16 cellular contexts compared by ENCODE assay signal in genomic region chr2:148534416-148535205, GRCh38.
DNase-seq lines count a peak whose midpoint lies in the region; ATAC-seq, FAIRE-seq and TF ChIP-seq lines count a peak whose summit lies in the region.
"Had no signal": no experiment of that assay in that cellular context is flagged by ENCODE, and none has a peak within 500 bp of the region (broad histone marks: within the 10 kb centered on the region; RNA-seq: fewer than 3 reads in every experiment).

No MANE protein-coding gene starts in this region.

- in situ Hi-C loops in HepG2 (cut with HindIII; ENCODE audit: extremely low pct_ligation_motif_present, low pct_unique_long_range_greater_than_20kb) = no loop called here

- H3K36me3 ChIP-seq in HepG2 (replicated peaks in 1 of 2; ENCODE audit: control insufficient read depth in 1 of 2, insufficient read depth in 2 of 2, low read length in 2 of 2) = no peaks in the 10 kb centered on the region
- no peaks in the 10 kb centered on the region for H3K36me3 ChIP-seq in aorta (ENCODE audit: control insufficient read depth in 1 of 2, insufficient read depth in 2 of 2, low read length in 1 of 2)
- H3K36me3 ChIP-seq: transverse colon had no signal

- H4K20me1 ChIP-seq in HepG2 (ENCODE audit: insufficient read depth, low read length) = no peaks in the 10 kb centered on the region

- DNase-seq in Right ventricle myocardium inferior (ENCODE audit: missing footprints) = no peak
- no peak for DNase-seq in cardiac septum (ENCODE audit: low spot score)
- DNase-seq in epithelial cell of proximal tubule (ENCODE audit: low read depth) = no peak
- DNase-seq in HepG2 (ENCODE audit: low spot score) = no peak
- DNase-seq in aorta = peak in 1 of 2 donors; percentile 53
- DNase-seq in NCI-H2227 (lab: John Stamatoyannopoulos, UW; ENCODE audit: unreplicated experiment) = no peak
- no peak for DNase-seq in activated effector memory CD4-positive, alpha-beta T cell treated with anti-CD3 and anti-CD28 coated beads, Interleukin-2, amount 50 U/mL, for 16 hours
- DNase-seq in midbrain (lab: John Stamatoyannopoulos, UW) = no peak
- DNase-seq: activated CD4-positive, alpha-beta T cell treated with anti-CD3 and anti-CD28 coated beads, Interleukin-2, amount 50 U/mL, for 4 hours; activated naive CD4-positive, alpha-beta T cell treated with Interleukin-2 at 50 U/mL for 16 hours; NCI-H1092 treated with DMSO at 0.1 percent for 48 hours; NCI-H510A; occipital lobe; transverse colon had no signal

- 63% methylated on average over 12 of the region's 12 CpGs for WGBS in HepG2 (ENCODE audit: low lambda C conversion rate)
- 71% methylated on average over 12 of the region's 12 CpGs for WGBS in aorta, 2 donors

- no peak overlapping the region for H2AFZ ChIP-seq in HepG2 (ENCODE audit: low read length)

- no peaks in the 10 kb centered on the region for H3K79me2 ChIP-seq in HepG2 (ENCODE audit: insufficient read depth, low read length)

- intact Hi-C loops in Right ventricle myocardium inferior (cut with DNase I) = no loop called here
- intact Hi-C loops in cardiac septum (cut with DNase I) = no loop called here
- intact Hi-C loops in HepG2 (cut with micrococcal nuclease; ENCODE audit: unreplicated experiment) = no loop called here
- intact Hi-C loops in aorta (cut with DNase I) = no loop called here

- H3K27ac ChIP-seq in HepG2 (ENCODE audit: extremely low read length, insufficient read depth, low read length) = no peak overlapping the region
- no peak overlapping the region for H3K27ac ChIP-seq in aorta (ENCODE audit: low read depth in 1 of 2, low read length in 2 of 2)
- H3K27ac ChIP-seq: epithelial cell of prostate, transverse colon had no signal

- no peak for TF ChIP-seq POLR2A in HepG2 (IDR thresholded peaks at IDR 0.05; ENCODE audit: insufficient read depth in 1 of 2, low read depth in 2 of 2, low read length in 2 of 2)

- H3K4me2 ChIP-seq in HepG2 (ENCODE audit: low read depth, low read length) = no peak overlapping the region

- TF ChIP-seq CTCF in epithelial cell of proximal tubule (conservative IDR thresholded peaks at IDR 0.05; ENCODE audit: low read depth, low read length) (peak; percentile 9), HepG2 (CRISPR knock-in tag; IDR thresholded peaks at IDR 0.05) (no peak)

- H3K4me1 ChIP-seq in HepG2 (ENCODE audit: insufficient read depth, low read length) = peaks cover 11% of the 10 kb centered on the region
- H3K4me1 ChIP-seq in aorta (ENCODE audit: control insufficient read depth in 1 of 2, insufficient read depth in 2 of 2, low read length in 2 of 2) = no peaks in the 10 kb centered on the region
- H3K4me1 ChIP-seq: transverse colon had no signal

- H3K27me3 ChIP-seq in HepG2 (ENCODE audit: control insufficient read depth in 1 of 2, insufficient read depth in 2 of 2, low read length in 2 of 2) = peaks cover 1 to 33% of the 10 kb centered on the region in 2 experiments; a peak in 3 of 5 replicates
- no peaks in the 10 kb centered on the region for H3K27me3 ChIP-seq in aorta (ENCODE audit: control insufficient read depth in 1 of 2, insufficient read depth in 2 of 2, low read length in 1 of 2)
- H3K27me3 ChIP-seq: transverse colon had no signal

- no peak overlapping the region for H3K9ac ChIP-seq in HepG2 (ENCODE audit: insufficient read depth, low read depth, low read length)

- CTCF ChIA-PET in HepG2 (lab: Yijun Ruan, JAX; ENCODE audit: low intra/inter-chr PET ratio, low total read pairs) = no interaction called here

- no TSS peak for BruUV-seq in HepG2 (replicated peaks; lab: Mats Ljungman, UMichigan)

- TF ChIP-seq EP300 in HepG2 (IDR thresholded peaks at IDR 0.05; ENCODE audit: low read depth in 2 of 2, low read length in 2 of 2) = no peak
- no peak for TF ChIP-seq EP300 in HepG2 (CRISPR knock-in tag; IDR thresholded peaks at IDR 0.05; ENCODE audit: borderline replicate concordance)

- no peaks in the 10 kb centered on the region for H3K9me3 ChIP-seq in HepG2 (ENCODE audit: low read length)
- H3K9me3 ChIP-seq in aorta (ENCODE audit: control insufficient read depth, low read length) = no peaks in the 10 kb centered on the region
- H3K9me3 ChIP-seq: transverse colon had no signal

- POLR2A ChIA-PET in HepG2 (lab: Yijun Ruan, JAX) = no interaction called here

- no peak overlapping the region for H3K4me3 ChIP-seq in epithelial cell of proximal tubule (ENCODE audit: low read depth, low read length)
- H3K4me3 ChIP-seq in HepG2 (replicated peaks in 1 of 3; ENCODE audit: insufficient read depth in 1 of 3, low read depth in 2 of 3, low read length in 3 of 3) = no peak overlapping the region
- no peak overlapping the region for H3K4me3 ChIP-seq in aorta (ENCODE audit: low read length in 2 of 2)
- H3K4me3 ChIP-seq: transverse colon had no signal

- TF ChIP-seq RAD21 in HepG2 (CRISPR knock-in tag; IDR thresholded peaks at IDR 0.05) = no peak

- ATAC-seq in Right ventricle myocardium inferior = peak; percentile 89
- ATAC-seq in HepG2 = 0 out of 3 replicates have a peak, but pooled peaks have one; percentile 11
- peak; percentile 62 for ATAC-seq in aorta (ENCODE audit: low FRiP score)
- ATAC-seq: Panc1 had no signal

- FAIRE-seq in HepG2 (lab: Jason Lieb, UNC) = no peak

TF ChIP-seq in HepG2, 621 proteins besides CTCF, POLR2A, EP300 and RAD21:
- TF ChIP-seq ZNF776 (CRISPR knock-in tag; IDR thresholded peaks at IDR 0.05) (no peak), CEBPB (IDR thresholded peaks at IDR 0.05; ENCODE audit: borderline replicate concordance, low read depth, low read length) (peak; percentile 95), FOXO4 (CRISPR knock-in tag; conservative IDR thresholded peaks at IDR 0.05) (no peak), YEATS2 (CRISPR knock-in tag; IDR thresholded peaks at IDR 0.05; ENCODE audit: borderline replicate concordance) (no peak), ZNF567 (CRISPR knock-in tag; IDR thresholded peaks at IDR 0.05; ENCODE audit: borderline replicate concordance) (no peak), KAT2B (IDR thresholded peaks at IDR 0.05; ENCODE audit: borderline replicate concordance, low read depth, low read length) (no peak), ZNF280D (CRISPR knock-in tag; IDR thresholded peaks at IDR 0.05) (no peak), ZNF24 (IDR thresholded peaks at IDR 0.05) (no peak), GPN1 (CRISPR knock-in tag; IDR thresholded peaks at IDR 0.05; ENCODE audit: borderline replicate concordance) (no peak), KLF13 (CRISPR knock-in tag; IDR thresholded peaks at IDR 0.05) (no peak), CEBPG (CRISPR knock-in tag; IDR thresholded peaks at IDR 0.05) (peak; percentile 78), MLX (CRISPR knock-in tag; IDR thresholded peaks at IDR 0.05) (no peak), HOXD1 (CRISPR knock-in tag; IDR thresholded peaks at IDR 0.05) (no peak), ZNF33A (CRISPR knock-in tag; IDR thresholded peaks at IDR 0.05; ENCODE audit: borderline replicate concordance) (no peak)
TF ChIP-seq in HepG2: peak in this region for 2.

Comparison
In these comparisons a context has a peak if more than half of its experiments do, and no peak if none do; other contexts are left out.
1. ATAC-seq: peak in every context shown above with its lines; median percentile 89 in Right ventricle myocardium inferior; 62 in aorta; 11 in HepG2.